In genomic region chr1:42815938-42816599, GRCh38 we compare ENCODE assay signal across 2 cellular contexts.
TF ChIP-seq lines count a peak whose summit lies in the region.

No MANE protein-coding gene starts in this region.

TF ChIP-seq in GM23338, 12 proteins besides CTCF, POLR2A, EP300 and RAD21 (continued from another document):
- TF ChIP-seq REST (IDR thresholded peaks at IDR 0.05; ENCODE audit: unreplicated experiment) (no peak), EZH2 (IDR thresholded peaks at IDR 0.05; ENCODE audit: low read depth, unreplicated experiment) (no peak), NANOG (IDR thresholded peaks at IDR 0.05; ENCODE audit: borderline replicate concordance) (no peak), EZH2phosphoT487 (IDR thresholded peaks at IDR 0.05; ENCODE audit: unreplicated experiment) (no peak)

TF ChIP-seq in SK-N-SH, 30 proteins besides CTCF, POLR2A, EP300 and RAD21 (continued from another document):
- no peak for TF ChIP-seq RXRA (IDR thresholded peaks at IDR 0.05; ENCODE audit: borderline replicate concordance, low read depth)
- no peak for TF ChIP-seq ZBTB33 (IDR thresholded peaks at IDR 0.05; ENCODE audit: borderline replicate concordance, low read depth)
- TF ChIP-seq POLR2AphosphoS5 (IDR thresholded peaks at IDR 0.05; ENCODE audit: low read depth, low read length), result no peak
- TF ChIP-seq USF1 (IDR thresholded peaks at IDR 0.05; ENCODE audit: borderline replicate concordance, low read depth), result no peak
- no peak for TF ChIP-seq EZH2phosphoT487 (IDR thresholded peaks at IDR 0.05; ENCODE audit: borderline replicate concordance, low read depth)
- no peak for TF ChIP-seq TEAD4 (IDR thresholded peaks at IDR 0.05; ENCODE audit: borderline replicate concordance, insufficient read depth)
